1 cellular context compared by ENCODE assay signal in genomic region chr17:39700148-39700987, GRCh38.
TF ChIP-seq lines count a peak whose summit lies in the region.

No MANE protein-coding gene starts in this region.

TF ChIP-seq in HepG2, 621 proteins besides CTCF, POLR2A, EP300 and RAD21 (continued from another document and continues in another):
- TF ChIP-seq ZBTB40 (IDR thresholded peaks at IDR 0.05): no peak
- no peak for TF ChIP-seq ZBTB40 (CRISPR knock-in tag; IDR thresholded peaks at IDR 0.05)
- TF ChIP-seq NFYC (CRISPR knock-in tag; IDR thresholded peaks at IDR 0.05): no peak
- peak; percentile 46; the same call in 1 of the 2 replicates for TF ChIP-seq KDM5A (IDR thresholded peaks at IDR 0.05; ENCODE audit: borderline replicate concordance, low read length)
- no peak for TF ChIP-seq TOE1 (CRISPR knock-in tag; IDR thresholded peaks at IDR 0.05)
- TF ChIP-seq KLF9 (CRISPR knock-in tag; IDR thresholded peaks at IDR 0.05; ENCODE audit: low read depth): no peak
- TF ChIP-seq SIX4 (CRISPR knock-in tag; IDR thresholded peaks at IDR 0.05): no peak
- TF ChIP-seq, protein P1, sequence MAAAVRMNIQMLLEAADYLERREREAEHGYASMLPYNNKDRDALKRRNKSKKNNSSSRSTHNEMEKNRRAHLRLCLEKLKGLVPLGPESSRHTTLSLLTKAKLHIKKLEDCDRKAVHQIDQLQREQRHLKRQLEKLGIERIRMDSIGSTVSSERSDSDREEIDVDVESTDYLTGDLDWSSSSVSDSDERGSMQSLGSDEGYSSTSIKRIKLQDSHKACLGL (CRISPR knock-in tag; IDR thresholded peaks at IDR 0.05): 0 out of 2 replicates have a peak, but pooled peaks have one; percentile 39
- TF ChIP-seq MTA1 (CRISPR knock-in tag; IDR thresholded peaks at IDR 0.05; ENCODE audit: borderline replicate concordance): peak; percentile 38; the same call in 1 of the 2 replicates
- TF ChIP-seq PRMT3 (CRISPR knock-in tag; IDR thresholded peaks at IDR 0.05; ENCODE audit: borderline replicate concordance, low read depth): no peak
- TF ChIP-seq TAF1 (CRISPR knock-in tag; IDR thresholded peaks at IDR 0.05): peak; percentile 43; the same call in 1 of the 2 replicates
- TF ChIP-seq ZNF343 (CRISPR knock-in tag; IDR thresholded peaks at IDR 0.05): 0 out of 2 replicates have a peak, but pooled peaks have one; percentile 30
- TF ChIP-seq, protein P2, sequence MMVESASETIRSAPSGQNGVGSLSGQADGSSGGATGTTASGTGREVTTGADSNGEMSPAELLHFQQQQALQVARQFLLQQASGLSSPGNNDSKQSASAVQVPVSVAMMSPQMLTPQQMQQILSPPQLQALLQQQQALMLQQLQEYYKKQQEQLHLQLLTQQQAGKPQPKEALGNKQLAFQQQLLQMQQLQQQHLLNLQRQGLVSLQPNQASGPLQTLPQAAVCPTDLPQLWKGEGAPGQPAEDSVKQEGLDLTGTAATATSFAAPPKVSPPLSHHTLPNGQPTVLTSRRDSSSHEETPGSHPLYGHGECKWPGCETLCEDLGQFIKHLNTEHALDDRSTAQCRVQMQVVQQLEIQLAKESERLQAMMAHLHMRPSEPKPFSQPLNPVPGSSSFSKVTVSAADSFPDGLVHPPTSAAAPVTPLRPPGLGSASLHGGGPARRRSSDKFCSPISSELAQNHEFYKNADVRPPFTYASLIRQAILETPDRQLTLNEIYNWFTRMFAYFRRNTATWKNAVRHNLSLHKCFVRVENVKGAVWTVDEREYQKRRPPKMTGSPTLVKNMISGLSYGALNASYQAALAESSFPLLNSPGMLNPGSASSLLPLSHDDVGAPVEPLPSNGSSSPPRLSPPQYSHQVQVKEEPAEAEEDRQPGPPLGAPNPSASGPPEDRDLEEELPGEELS (CRISPR knock-in tag; IDR thresholded peaks at IDR 0.05): no peak
- TF ChIP-seq, protein P3, sequence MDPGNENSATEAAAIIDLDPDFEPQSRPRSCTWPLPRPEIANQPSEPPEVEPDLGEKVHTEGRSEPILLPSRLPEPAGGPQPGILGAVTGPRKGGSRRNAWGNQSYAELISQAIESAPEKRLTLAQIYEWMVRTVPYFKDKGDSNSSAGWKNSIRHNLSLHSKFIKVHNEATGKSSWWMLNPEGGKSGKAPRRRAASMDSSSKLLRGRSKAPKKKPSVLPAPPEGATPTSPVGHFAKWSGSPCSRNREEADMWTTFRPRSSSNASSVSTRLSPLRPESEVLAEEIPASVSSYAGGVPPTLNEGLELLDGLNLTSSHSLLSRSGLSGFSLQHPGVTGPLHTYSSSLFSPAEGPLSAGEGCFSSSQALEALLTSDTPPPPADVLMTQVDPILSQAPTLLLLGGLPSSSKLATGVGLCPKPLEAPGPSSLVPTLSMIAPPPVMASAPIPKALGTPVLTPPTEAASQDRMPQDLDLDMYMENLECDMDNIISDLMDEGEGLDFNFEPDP (CRISPR knock-in tag; conservative IDR thresholded peaks at IDR 0.05): no peak
- no peak for TF ChIP-seq TEF (CRISPR knock-in tag; IDR thresholded peaks at IDR 0.05)
- no peak for TF ChIP-seq ZNF3 (CRISPR knock-in tag; IDR thresholded peaks at IDR 0.05)
- no peak for TF ChIP-seq KAT2B (IDR thresholded peaks at IDR 0.05; ENCODE audit: borderline replicate concordance, low read depth, low read length)
- TF ChIP-seq ZNF569 (CRISPR knock-in tag; IDR thresholded peaks at IDR 0.05; ENCODE audit: borderline replicate concordance): 0 out of 2 replicates have a peak, but pooled peaks have one; percentile 43
- no peak for TF ChIP-seq ZNF121 (CRISPR knock-in tag; IDR thresholded peaks at IDR 0.05)
- TF ChIP-seq MLX (CRISPR knock-in tag; IDR thresholded peaks at IDR 0.05): no peak
- TF ChIP-seq ZNF563 (CRISPR knock-in tag; IDR thresholded peaks at IDR 0.05): peak; percentile 72; the same call in 1 of the 2 replicates
- no peak for TF ChIP-seq SOX6 (IDR thresholded peaks at IDR 0.05)
- no peak for TF ChIP-seq SOX6 (CRISPR knock-in tag; IDR thresholded peaks at IDR 0.05)
- TF ChIP-seq FOXK2 (IDR thresholded peaks at IDR 0.05): no peak
- TF ChIP-seq BCL3 (CRISPR knock-in tag; IDR thresholded peaks at IDR 0.05): peak; percentile 44; the same call in 1 of the 2 replicates
- TF ChIP-seq ZBTB3 (CRISPR knock-in tag; IDR thresholded peaks at IDR 0.05; ENCODE audit: borderline replicate concordance, low read depth): no peak
- no peak for TF ChIP-seq ATAD3A (CRISPR knock-in tag; IDR thresholded peaks at IDR 0.05)
- TF ChIP-seq MEIS2 (CRISPR knock-in tag; IDR thresholded peaks at IDR 0.05): peak; percentile 72; the same call in 1 of the 2 replicates
- TF ChIP-seq ZBTB42 (CRISPR knock-in tag; IDR thresholded peaks at IDR 0.05): peak; percentile 71; the same call in 1 of the 2 replicates
- TF ChIP-seq TMF1 (CRISPR knock-in tag; IDR thresholded peaks at IDR 0.05; ENCODE audit: low read depth): no peak
- TF ChIP-seq JUN (CRISPR knock-in tag; IDR thresholded peaks at IDR 0.05): no peak
- TF ChIP-seq ZNF430 (CRISPR knock-in tag; IDR thresholded peaks at IDR 0.05): peak; percentile 2; the same call in 1 of the 2 replicates
- TF ChIP-seq YY1 (IDR thresholded peaks at IDR 0.05; ENCODE audit: insufficient read depth, insufficient replicate concordance, low read depth, low read length): peak; percentile 32
- peak; percentile 22; the same call in 1 of the 2 replicates for TF ChIP-seq ZNF646 (CRISPR knock-in tag; IDR thresholded peaks at IDR 0.05)
- no peak for TF ChIP-seq RAD51 (IDR thresholded peaks at IDR 0.05; ENCODE audit: borderline replicate concordance)
